Comparison of ENCODE assay signal across 12 cellular contexts in the genomic region with DNA sequence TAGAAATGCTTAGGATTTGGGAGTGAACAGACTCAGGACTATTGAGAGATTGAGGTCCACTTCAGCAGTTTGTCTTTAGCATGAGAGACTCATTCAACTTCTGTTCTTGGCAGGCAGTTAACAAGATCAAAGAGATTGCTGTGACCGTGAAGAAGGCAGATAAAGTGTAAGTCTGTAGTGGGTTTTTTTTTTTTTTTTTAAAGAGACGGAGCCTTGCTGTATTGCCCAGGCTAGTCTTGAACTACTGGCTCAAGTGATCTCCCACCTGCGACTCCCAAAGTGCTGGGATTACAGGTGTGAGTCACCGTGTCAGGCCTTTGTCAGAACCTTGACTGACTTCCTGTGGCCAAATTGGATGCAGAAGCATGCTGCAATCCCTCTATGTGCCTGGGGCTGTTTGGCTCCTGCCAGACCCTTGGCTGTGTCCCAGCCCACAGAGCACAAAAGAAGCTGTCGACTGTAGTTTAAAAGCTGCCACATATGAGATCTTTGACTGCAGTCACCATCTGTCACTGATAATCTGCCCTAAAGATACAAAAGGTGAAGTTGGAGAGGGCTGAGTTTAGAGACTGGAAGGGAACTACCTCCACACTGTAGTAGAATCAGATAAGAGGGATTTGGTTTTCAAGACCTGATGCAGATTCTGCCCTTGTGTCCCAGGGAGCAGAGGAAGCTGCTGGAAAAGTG. TPM values are rescaled to one million over a fixed set of nuclear protein-coding genes. Genes with fewer than 3 reads are reported as not detected.
A peak's percentile ranks its signal among the peaks of the same experiment; 100 is the strongest.
DNase-seq lines count a peak whose midpoint lies in the region; ATAC-seq and TF ChIP-seq lines count a peak whose summit lies in the region.
"Had no signal": no experiment of that assay in that cellular context is flagged by ENCODE, and none has a peak within 500 bp of the region (broad histone marks: within the 10 kb centered on the region; RNA-seq: fewer than 3 reads in every experiment).

No MANE protein-coding gene starts in this region.

- peaks cover 9 to 21% of the 10 kb centered on the region in 2 donors for H3K4me1 ChIP-seq in left lung

- intact Hi-C loops in left lung (cut with DNase I) = no loop called here

- H3K4me3 ChIP-seq in left lung = no peak overlapping the region

- TF ChIP-seq CTCF in left lung (IDR thresholded peaks at IDR 0.05) = no peak

- H3K27me3 ChIP-seq in left lung = no peaks in the 10 kb centered on the region

- peaks cover 0 to 100% of the 10 kb centered on the region in 2 donors for H3K36me3 ChIP-seq in left lung

- DNase-seq in EL = peak; percentile 82
- peak; percentile 63 to 79 for DNase-seq in NCI-H2081 (lab: John Stamatoyannopoulos, UW)
- DNase-seq in amniotic stem cell (lab: John Stamatoyannopoulos, UW) = peak; percentile 24
- peak in 1 of 2 donors; percentile 49 for DNase-seq in left lung
- no peak for DNase-seq in NCI-H187 treated with DMSO at 0.1 percent for 48 hours (lab: John Stamatoyannopoulos, UW)
- DNase-seq in AG08396 (ENCODE audit: low spot score) = no peak
- DNase-seq: cortex of kidney; midbrain; stimulated activated CD4-positive, alpha-beta T cell treated with anti-CD3 and anti-CD28 coated beads, Interleukin-2, amount 100 ng/mL, for 48 hours had no signal

- no peak overlapping the region for H3K27ac ChIP-seq in left lung

- peak; percentile 93 for ATAC-seq in left lung
- ATAC-seq in HG03095 (IDR thresholded peaks at IDR 0.05; ENCODE audit: unreplicated experiment) = no peak
- no peak for ATAC-seq in GM19035 (IDR thresholded peaks at IDR 0.05; ENCODE audit: unreplicated experiment)
- ATAC-seq: WTC11 had no signal

- H3K9me3 ChIP-seq in left lung = no peaks in the 10 kb centered on the region

RNA-seq across cellular contexts. Expression of a gene that starts 9.9 kb away (rescaled TPM):
- total RNA-seq in left lung = 100 to 1,000 TPM; 177 to 226 TPM

RNA-seq across cellular contexts. Expression of a gene that starts 11.0 kb away (rescaled TPM):
- 10 to 100 TPM; 23.1 to 23.3 TPM for total RNA-seq in left lung

RNA-seq across cellular contexts. Expression of a gene that starts 30.0 kb away (rescaled TPM):
- 10 to 100 TPM; 12.1 to 18.0 TPM for total RNA-seq in left lung

RNA-seq across cellular contexts. Expression of a gene that starts 40.3 kb away (rescaled TPM):
- total RNA-seq in left lung = 1 to 10 TPM; 2.4 to 3.5 TPM

RNA-seq across cellular contexts. Expression of a gene that starts 41.7 kb away (rescaled TPM):
- total RNA-seq in left lung = not detected

Comparison
In these comparisons a context has a peak if more than half of its experiments do, and no peak if none do; other contexts are left out.
1. DNase-seq: peak in EL (single experiment), NCI-H2081 (2 of 2) and amniotic stem cell (single experiment); none in NCI-H187 treated with DMSO at 0.1 percent for 48 hours (single experiment) and AG08396 (single experiment).